22 cellular contexts compared by ENCODE assay signal in genomic region chr7:148232784-148233183, GRCh38.
DNase-seq lines count a peak whose midpoint lies in the region; ATAC-seq, FAIRE-seq and TF ChIP-seq lines count a peak whose summit lies in the region.
"Had no signal": no experiment of that assay in that cellular context is flagged by ENCODE, and none has a peak within 500 bp of the region (broad histone marks: within the 10 kb centered on the region; RNA-seq: fewer than 3 reads in every experiment).

No MANE protein-coding gene starts in this region.

- no peaks in the 10 kb centered on the region for H4K20me1 ChIP-seq in neural cell (ENCODE audit: insufficient read depth)
- H4K20me1 ChIP-seq: BLaER1 treated with 17β-estradiol and CSF1 and Interleukin-3, amounts not matched to agents 10 nM and 100 nM had no signal

- no peaks in the 10 kb centered on the region for H3K36me3 ChIP-seq in neural cell (ENCODE audit: insufficient read depth, low read length)
- H3K36me3 ChIP-seq: BLaER1 treated with 17β-estradiol and CSF1 and Interleukin-3, amounts not matched to agents 10 nM and 100 nM; HAP-1 had no signal

- no peak for TF ChIP-seq RAD21 in neural cell (conservative IDR thresholded peaks at IDR 0.05)

- H3K27me3 ChIP-seq in neural cell (ENCODE audit: insufficient read depth, low read depth, low read length) = no peaks in the 10 kb centered on the region
- H3K27me3 ChIP-seq: BLaER1 treated with 17β-estradiol and CSF1 and Interleukin-3, amounts not matched to agents 10 nM and 100 nM had no signal

- in situ Hi-C loops in G401 (cut with HindIII; ENCODE audit: low sequenced_read_pairs) = no loop called here

- no peak for TF ChIP-seq EP300 in neural cell (conservative IDR thresholded peaks at IDR 0.05; ENCODE audit: poor library complexity, severe bottlenecking)

- peak overlapping the region; percentile 90 for H3K27ac ChIP-seq in neural cell (ENCODE audit: low read length)
- H3K27ac ChIP-seq: BLaER1 treated with 17β-estradiol and CSF1 and Interleukin-3, amounts not matched to agents 10 nM and 100 nM; GM23248; HL-60 had no signal

- peaks cover 11% of the 10 kb centered on the region for H3F3A ChIP-seq in neural cell (ENCODE audit: insufficient read depth, low read length, poor library complexity, severe bottlenecking)

- DNase-seq in G401 (ENCODE audit: low spot score) (peak; percentile 78), cerebellar cortex (ENCODE audit: low spot score) (peak; percentile 73), left cardiac atrium (no peak), HPDE6-E6E7 (ENCODE audit: extremely low spot score) (no peak), urothelium cell line (ENCODE audit: low spot score) (no peak)
- no peak for DNase-seq in activated naive CD4-positive, alpha-beta T cell treated with Interleukin-2 at 50 U/mL for 16 hours
- DNase-seq: CD8-positive, alpha-beta memory T cell; COR-L47; DMS 273 treated with DMSO at 0.1 percent for 48 hours; DMS53; DND-41; EL; GM23248; IMR-90 had no signal

- no peaks in the 10 kb centered on the region for H3K79me2 ChIP-seq in neural cell (replicated peaks; ENCODE audit: insufficient read depth, low read length)

- no peak overlapping the region for H3K4me2 ChIP-seq in neural cell (ENCODE audit: low read length)

- no peak overlapping the region for H3K4me3 ChIP-seq in neural cell (ENCODE audit: low read length)
- H3K4me3 ChIP-seq: BLaER1 treated with 17β-estradiol and CSF1 and Interleukin-3, amounts not matched to agents 10 nM and 100 nM; GM23248; HAP-1 had no signal

- no peak for FAIRE-seq in urothelium cell line (lab: Jason Lieb, UNC)
- FAIRE-seq: G401.6, GM12891, GM19239, HTR-8/SVneo had no signal

- no peak overlapping the region for H3K9ac ChIP-seq in neural cell (ENCODE audit: low read length)
- H3K9ac ChIP-seq: BLaER1 treated with 17β-estradiol and CSF1 and Interleukin-3, amounts not matched to agents 10 nM and 100 nM; GM23248 had no signal

- no peaks in the 10 kb centered on the region for H3K9me3 ChIP-seq in neural cell (ENCODE audit: low read length)
- H3K9me3 ChIP-seq: BLaER1 treated with 17β-estradiol and CSF1 and Interleukin-3, amounts not matched to agents 10 nM and 100 nM; HAP-1 had no signal

- peak; percentile 96 to 98 for ATAC-seq in left cardiac atrium

- no peaks in the 10 kb centered on the region for H3K9me2 ChIP-seq in neural cell (ENCODE audit: insufficient read depth, low read length)

- no peak overlapping the region for H2AFZ ChIP-seq in neural cell (ENCODE audit: low read depth, low read length)
- H2AFZ ChIP-seq: GM23248 had no signal

- intact Hi-C loops in left cardiac atrium (cut with DNase I) = no loop called here

- no peak for TF ChIP-seq CTCF in neural cell (IDR thresholded peaks at IDR 0.05; ENCODE audit: poor library complexity, severe bottlenecking)

TF ChIP-seq in neural cell, 6 proteins besides CTCF, POLR2A, EP300 and RAD21:
- TF ChIP-seq MXI1 (conservative IDR thresholded peaks at IDR 0.05; ENCODE audit: poor library complexity, severe bottlenecking) (no peak), EZH2 (IDR thresholded peaks at IDR 0.05; ENCODE audit: borderline replicate concordance, insufficient read depth, low read length, poor library complexity, severe bottlenecking) (no peak), SMC3 (conservative IDR thresholded peaks at IDR 0.05; ENCODE audit: poor library complexity) (no peak)

Comparison
In these comparisons a context has a peak if more than half of its experiments do, and no peak if none do; other contexts are left out.
1. DNase-seq: peak in G401 (single experiment) and cerebellar cortex (single experiment); none in left cardiac atrium (single experiment), HPDE6-E6E7 (single experiment), activated naive CD4-positive, alpha-beta T cell treated with Interleukin-2 at 50 U/mL for 16 hours (single experiment) and urothelium cell line (single experiment).